12 cellular contexts compared by ENCODE assay signal in genomic region chr7:2512179-2512644, GRCh38. TPM values are rescaled to one million over a fixed set of nuclear protein-coding genes. Genes with fewer than 3 reads are reported as not detected.
DNase-seq lines count a peak whose midpoint lies in the region; ATAC-seq and TF ChIP-seq lines count a peak whose summit lies in the region.
"Had no signal": no experiment of that assay in that cellular context is flagged by ENCODE, and none has a peak within 500 bp of the region (broad histone marks: within the 10 kb centered on the region; RNA-seq: fewer than 3 reads in every experiment).

No MANE protein-coding gene starts in this region.

- peak overlapping the region; percentile 97 for H3K27ac Mint-ChIP-seq in CD8-positive, alpha-beta T cell
- H3K27ac Mint-ChIP-seq in activated naive CD4-positive, alpha-beta T cell treated with anti-CD3 and anti-CD28 coated beads, Interleukin-2, amount 50 U/mL, for 72 hours, result peak overlapping the region; percentile 79 to 86

- peak overlapping the region; percentile 81 for H3K4me3 Mint-ChIP-seq in CD8-positive, alpha-beta T cell

- no peaks in the 10 kb centered on the region for H3K27me3 ChIP-seq in CD8-positive, alpha-beta T cell (ENCODE audit: insufficient read depth, low read length)
- H3K27me3 ChIP-seq in mucosa of stomach (ENCODE audit: control insufficient read depth, insufficient read depth, low read length), result peaks cover 3% of the 10 kb centered on the region

- no peak for TF ChIP-seq CTCF in CD8-positive, alpha-beta T cell (IDR thresholded peaks at IDR 0.05)
- no peak for TF ChIP-seq CTCF in HEK293 (tag by site-specific recombination; IDR thresholded peaks at IDR 0.05)

- CTCF ChIA-PET in CD8-positive, alpha-beta T cell (lab: Charles Lee), result interaction anchor here (1.0 kb wide), 1 partner anchor 17 kb away, joined by 3 read pairs; no protein-coding TSS in a partner anchor
- CTCF ChIA-PET in HEK293 (lab: Yijun Ruan, JAX), result no interaction called here

- POLR2A ChIA-PET in CD8-positive, alpha-beta T cell (lab: Charles Lee), result interaction anchor here (0.9 to 6.2 kb wide), 4 partner anchors 11 to 42 kb away, joined by 3 to 91 read pairs (median 6); no protein-coding TSS in a partner anchor
- POLR2A ChIA-PET in HEK293 (lab: Yijun Ruan, JAX), result no interaction called here

- H3K36me3 ChIP-seq in CD8-positive, alpha-beta T cell (ENCODE audit: insufficient read depth, low read length), result no peaks in the 10 kb centered on the region
- H3K36me3 ChIP-seq in HEK293 (ENCODE audit: control insufficient read depth in 2 of 2, insufficient read depth in 1 of 2, low read length in 2 of 2) (no peaks in the 10 kb centered on the region), mucosa of stomach (ENCODE audit: control insufficient read depth, insufficient read depth, low read length) (no peaks in the 10 kb centered on the region)

- H3K27ac ChIP-seq in CD8-positive, alpha-beta T cell (ENCODE audit: low read depth, low read length), result peak overlapping the region; percentile 84
- no peak overlapping the region for H3K27ac ChIP-seq in HEK293 (ENCODE audit: extremely low read depth, low read depth, low read length)
- H3K27ac ChIP-seq: KMS-11 had no signal

- peaks cover 71% of the 10 kb centered on the region for H3K4me1 ChIP-seq in CD8-positive, alpha-beta T cell (ENCODE audit: insufficient read depth, low read length)
- H3K4me1 ChIP-seq in HEK293 (ENCODE audit: control insufficient read depth, insufficient read depth, low read length), result no peaks in the 10 kb centered on the region; the same call in 1 of the 2 replicates
- H3K4me1 ChIP-seq in mucosa of stomach (ENCODE audit: control insufficient read depth, insufficient read depth, low read length), result peaks cover 46% of the 10 kb centered on the region

- H3K4me3 ChIP-seq in CD8-positive, alpha-beta T cell (ENCODE audit: low read depth, low read length), result peak overlapping the region; percentile 48
- H3K4me3 ChIP-seq in HEK293 (ENCODE audit: low read depth, low read length) (no peak overlapping the region), mucosa of stomach (ENCODE audit: low read length) (peak overlapping the region; percentile 4)

- H3K27me3 Mint-ChIP-seq in CD8-positive, alpha-beta T cell (ENCODE audit: low read depth), result no peaks in the 10 kb centered on the region

- H3K9me3 Mint-ChIP-seq in CD8-positive, alpha-beta T cell, result no peaks in the 10 kb centered on the region
- H3K9me3 Mint-ChIP-seq in activated naive CD4-positive, alpha-beta T cell treated with anti-CD3 and anti-CD28 coated beads, Interleukin-2, amount 50 U/mL, for 72 hours, result no peaks in the 10 kb centered on the region
- H3K9me3 Mint-ChIP-seq: neural crest cell had no signal

- no peaks in the 10 kb centered on the region for H3K36me3 Mint-ChIP-seq in CD8-positive, alpha-beta T cell
- no peaks in the 10 kb centered on the region for H3K36me3 Mint-ChIP-seq in activated naive CD4-positive, alpha-beta T cell treated with anti-CD3 and anti-CD28 coated beads, Interleukin-2, amount 50 U/mL, for 72 hours

- H3K9ac ChIP-seq in mucosa of stomach (ENCODE audit: low read length), result peak overlapping the region; percentile 57
- H3K9ac ChIP-seq: KMS-11 had no signal

- intact Hi-C loops in CD8-positive, alpha-beta T cell (cut with DNase I, micrococcal nuclease), result loop anchor here in 1 of 2 experiments (10.0 kb wide), 1 partner anchor 977 kb away; the partner anchor contains the start of gene MAFK

- H3K9me3 ChIP-seq in CD8-positive, alpha-beta T cell (ENCODE audit: low read length), result no peaks in the 10 kb centered on the region
- H3K9me3 ChIP-seq in HEK293 (ENCODE audit: control insufficient read depth, insufficient read depth, low read depth, low read length), result no peaks in the 10 kb centered on the region
- no peaks in the 10 kb centered on the region for H3K9me3 ChIP-seq in mucosa of stomach (ENCODE audit: control insufficient read depth, low read length)

- H3K4me1 Mint-ChIP-seq in CD8-positive, alpha-beta T cell (ENCODE audit: low read depth), result peaks cover 62% of the 10 kb centered on the region

- peak in 2 of 7 experiments; percentile 45 to 59 for DNase-seq in CD8-positive, alpha-beta T cell
- no peak for DNase-seq in activated naive CD4-positive, alpha-beta T cell treated with anti-CD3 and anti-CD28 coated beads, Interleukin-2, amount 50 U/mL, for 72 hours (ENCODE audit: low spot score in 2 of 2)
- DNase-seq in COLO829 (ENCODE audit: low spot score) (no peak), 8988T (no peak), OCI-M2 (lab: John Stamatoyannopoulos, UW; ENCODE audit: unreplicated experiment) (no peak), middle frontal gyrus (ENCODE audit: extremely low spot score, low spot score) (no peak)

- ATAC-seq in CD8-positive, alpha-beta T cell, result no peak
- no peak for ATAC-seq in activated naive CD4-positive, alpha-beta T cell treated with anti-CD3 and anti-CD28 coated beads, Interleukin-2, amount 50 U/mL, for 72 hours
- ATAC-seq: HCT116 had no signal

TF ChIP-seq in HEK293, 187 proteins besides CTCF, POLR2A, EP300 and RAD21:
- no peak for TF ChIP-seq KLF10 (tag by site-specific recombination; IDR thresholded peaks at IDR 0.05)
- TF ChIP-seq KLF1 (tag by site-specific recombination; IDR thresholded peaks at IDR 0.05), result peak; percentile 56; the same call in 1 of the 2 replicates
- no peak for TF ChIP-seq ZNF596 (tag by site-specific recombination; IDR thresholded peaks at IDR 0.05)
- peak; percentile 29; the same call in 1 of the 2 replicates for TF ChIP-seq SP2 (tag by site-specific recombination; IDR thresholded peaks at IDR 0.05)

RNA-seq across cellular contexts. Expression of gene LFNG, which starts 7.4 kb away (rescaled TPM):
- 100 to 1,000 TPM; 137 to 140 TPM for total RNA-seq in CD8-positive, alpha-beta T cell
- 10 to 100 TPM; 17.8 to 21.1 TPM for total RNA-seq in activated naive CD4-positive, alpha-beta T cell treated with anti-CD3 and anti-CD28 coated beads, Interleukin-2, amount 50 U/mL, for 72 hours

RNA-seq across cellular contexts. Expression of gene GRIFIN, which starts 36.0 kb away (rescaled TPM):
- not detected for total RNA-seq in CD8-positive, alpha-beta T cell
- not detected for total RNA-seq in activated naive CD4-positive, alpha-beta T cell treated with anti-CD3 and anti-CD28 coated beads, Interleukin-2, amount 50 U/mL, for 72 hours
- total RNA-seq: fibroblast of villous mesenchyme, neural crest cell had no signal

RNA-seq across cellular contexts. Expression of gene BRAT1, which starts 43.1 kb away (rescaled TPM):
- 10 to 100 TPM; 18.9 to 20.6 TPM for total RNA-seq in CD8-positive, alpha-beta T cell
- total RNA-seq in activated naive CD4-positive, alpha-beta T cell treated with anti-CD3 and anti-CD28 coated beads, Interleukin-2, amount 50 U/mL, for 72 hours, result 10 to 100 TPM; 26.5 to 37.5 TPM

RNA-seq across cellular contexts. Expression of gene IQCE, which starts 46.6 kb away (rescaled TPM):
- 1 to 10 TPM; 3.3 to 4.8 TPM for total RNA-seq in CD8-positive, alpha-beta T cell
- total RNA-seq in activated naive CD4-positive, alpha-beta T cell treated with anti-CD3 and anti-CD28 coated beads, Interleukin-2, amount 50 U/mL, for 72 hours, result 1 to 10 TPM; 7.3 to 9.5 TPM

Comparison
In these comparisons a context has a peak if more than half of its experiments do, and no peak if none do; other contexts are left out.
1. RNA of gene LFNG, which starts 7.4 kb away (total RNA-seq): 137 to 140 TPM in CD8-positive, alpha-beta T cell; 17.8 to 21.1 TPM in activated naive CD4-positive, alpha-beta T cell treated with anti-CD3 and anti-CD28 coated beads, Interleukin-2, amount 50 U/mL, for 72 hours; every median in the first group is over 4 times any median in the second.